Comparison of ENCODE assay signal across 11 cellular contexts in genomic region chr3:126954141-126954845, GRCh38. TPM values are rescaled to one million over a fixed set of nuclear protein-coding genes. Genes with fewer than 3 reads are reported as not detected.
DNase-seq lines count a peak whose midpoint lies in the region; ATAC-seq, FAIRE-seq and TF ChIP-seq lines count a peak whose summit lies in the region.
"Had no signal": no experiment of that assay in that cellular context is flagged by ENCODE, and none has a peak within 500 bp of the region (broad histone marks: within the 10 kb centered on the region; RNA-seq: fewer than 3 reads in every experiment).

No MANE protein-coding gene starts in this region.

- CTCF ChIA-PET in IMR-90 (lab: Yijun Ruan, JAX), result no interaction called here

- H3K18ac ChIP-seq in IMR-90 (ENCODE audit: low read depth, low read length), result no peak overlapping the region

- H3K9me3 ChIP-seq in IMR-90 (ENCODE audit: control insufficient read depth, insufficient read depth, low read length), result no peaks in the 10 kb centered on the region
- H3K9me3 ChIP-seq: BE2C, HAP-1 had no signal

- H3K4me2 ChIP-seq in IMR-90 (ENCODE audit: low read depth, low read length), result no peak overlapping the region

- BruUV-seq in IMR-90 (replicated peaks; lab: Mats Ljungman, UMichigan), result no TSS peak

- H2BK15ac ChIP-seq in IMR-90 (ENCODE audit: low read depth, low read length), result no peak overlapping the region

- H3K36me3 Mint-ChIP-seq in activated T-cell treated with anti-CD3 and anti-CD28 coated beads, Interleukin-2, amount 50 U/mL, for 24 hours (ENCODE audit: low read depth), result peaks cover 9% of the 10 kb centered on the region
- H3K36me3 Mint-ChIP-seq in stimulated activated effector memory CD8-positive, alpha-beta T cell treated with anti-CD3 and anti-CD28 coated beads, Interleukin-12 subunit alpha, Interleukin-12 subunit beta, amount 100 ng/mL, for 72 hours, result no peaks in the 10 kb centered on the region

- H4K8ac ChIP-seq in IMR-90 (ENCODE audit: low read depth in 2 of 2, low read length in 2 of 2), result no peak overlapping the region

- POLR2A ChIA-PET in IMR-90 (lab: Charles Lee; ENCODE audit: unreplicated experiment), result no interaction called here

- H2AK5ac ChIP-seq in IMR-90 (ENCODE audit: low read depth, low read length), result no peak overlapping the region

- H3K9ac ChIP-seq in IMR-90 (ENCODE audit: low read depth, low read length), result no peak overlapping the region

- no peaks in the 10 kb centered on the region for H3K27me3 Mint-ChIP-seq in activated T-cell treated with anti-CD3 and anti-CD28 coated beads, Interleukin-2, amount 50 U/mL, for 24 hours

- no peak for TF ChIP-seq POLR2A in IMR-90 (IDR thresholded peaks at IDR 0.05; ENCODE audit: low read depth, low read length)

- no peak overlapping the region for H2AK9ac ChIP-seq in IMR-90 (replicated peaks; ENCODE audit: low read depth, low read length, poor library complexity)

- H3K4ac ChIP-seq in IMR-90 (ENCODE audit: low read depth, low read length), result no peak overlapping the region

- H2AFZ ChIP-seq in IMR-90 (replicated peaks; ENCODE audit: low read length, poor library complexity), result no peak overlapping the region

- no peak overlapping the region for H3K56ac ChIP-seq in IMR-90 (ENCODE audit: extremely low read depth, insufficient read depth, low read length)

- peaks cover 2% of the 10 kb centered on the region for H3K4me1 Mint-ChIP-seq in activated T-cell treated with anti-CD3 and anti-CD28 coated beads, Interleukin-2, amount 50 U/mL, for 24 hours (ENCODE audit: low read depth)
- peaks cover 11% of the 10 kb centered on the region for H3K4me1 Mint-ChIP-seq in stimulated activated effector memory CD8-positive, alpha-beta T cell treated with anti-CD3 and anti-CD28 coated beads, Interleukin-12 subunit alpha, Interleukin-12 subunit beta, amount 100 ng/mL, for 72 hours

- H3K27ac Mint-ChIP-seq in activated T-cell treated with anti-CD3 and anti-CD28 coated beads, Interleukin-2, amount 50 U/mL, for 24 hours, result peak overlapping the region; percentile 11
- peak overlapping the region; percentile 64 for H3K27ac Mint-ChIP-seq in stimulated activated effector memory CD8-positive, alpha-beta T cell treated with anti-CD3 and anti-CD28 coated beads, Interleukin-12 subunit alpha, Interleukin-12 subunit beta, amount 100 ng/mL, for 72 hours

- no peaks in the 10 kb centered on the region for H4K20me1 ChIP-seq in IMR-90 (ENCODE audit: insufficient read depth, low read length)

- no peaks in the 10 kb centered on the region for H3K79me1 ChIP-seq in IMR-90 (ENCODE audit: low read depth in 1 of 2, low read length in 2 of 2)

- TF ChIP-seq CTCF in IMR-90 (conservative IDR thresholded peaks at IDR 0.05; ENCODE audit: low read depth, low read length), result no peak
- TF ChIP-seq CTCF in D721Med (IDR thresholded peaks at IDR 0.05; ENCODE audit: insufficient read depth, missing control alignments), result no peak

- no peaks in the 10 kb centered on the region for H3K36me3 ChIP-seq in IMR-90 (ENCODE audit: control insufficient read depth, insufficient read depth, low read length)
- H3K36me3 ChIP-seq: BE2C, HAP-1 had no signal

- no peaks in the 10 kb centered on the region for H3K9me3 Mint-ChIP-seq in activated T-cell treated with anti-CD3 and anti-CD28 coated beads, Interleukin-2, amount 50 U/mL, for 24 hours
- no peaks in the 10 kb centered on the region for H3K9me3 Mint-ChIP-seq in stimulated activated effector memory CD8-positive, alpha-beta T cell treated with anti-CD3 and anti-CD28 coated beads, Interleukin-12 subunit alpha, Interleukin-12 subunit beta, amount 100 ng/mL, for 72 hours

- no peak for TF ChIP-seq RAD21 in IMR-90 (IDR thresholded peaks at IDR 0.05; ENCODE audit: low read length)

- no peak overlapping the region for H4K91ac ChIP-seq in IMR-90 (ENCODE audit: insufficient read depth, low read depth, low read length)

- H2BK20ac ChIP-seq in IMR-90 (ENCODE audit: low read depth, low read length), result no peak overlapping the region

- no peak for FAIRE-seq in D721Med (lab: Jason Lieb, UNC)

- ATAC-seq in HG02588 (IDR thresholded peaks at IDR 0.05; ENCODE audit: unreplicated experiment) (peak; percentile 68), IMR-90 (ENCODE audit: low read depth) (no peak; the same call in 1 of the 2 replicates)
- peak; percentile 93 for ATAC-seq in stimulated activated effector memory CD8-positive, alpha-beta T cell treated with anti-CD3 and anti-CD28 coated beads, Interleukin-12 subunit alpha, Interleukin-12 subunit beta, amount 100 ng/mL, for 72 hours

- 0 out of 2 replicates have a peak, but pooled peaks cover 4% of the 10 kb centered on the region for H3K9me1 ChIP-seq in IMR-90 (ENCODE audit: insufficient read depth, low read length)

- no peak overlapping the region for H3K27ac ChIP-seq in IMR-90 (ENCODE audit: insufficient read depth, low read length)

- H4K5ac ChIP-seq in IMR-90 (ENCODE audit: low read depth, low read length), result no peak overlapping the region

- H3K14ac ChIP-seq in IMR-90 (replicated peaks; ENCODE audit: low read depth, low read length), result no peak overlapping the region

- H3K4me3 ChIP-seq in IMR-90 (ENCODE audit: insufficient read depth, low read depth, low read length), result no peak overlapping the region
- H3K4me3 ChIP-seq: HAP-1 had no signal

- H3K27me3 ChIP-seq in IMR-90 (ENCODE audit: control insufficient read depth, insufficient read depth, low read length), result no peaks in the 10 kb centered on the region
- H3K27me3 ChIP-seq: BE2C had no signal

- H2BK120ac ChIP-seq in IMR-90 (ENCODE audit: low read depth, low read length), result no peak overlapping the region

- H3K4me1 ChIP-seq in IMR-90 (ENCODE audit: control insufficient read depth, insufficient read depth, low read length), result no peaks in the 10 kb centered on the region
- H3K4me1 ChIP-seq: BE2C, HAP-1 had no signal

- no peak overlapping the region for H3K23ac ChIP-seq in IMR-90 (ENCODE audit: low read depth, low read length)

- intact Hi-C loops in IMR-90 (cut with micrococcal nuclease), result no loop called here

- no peak overlapping the region for H2BK5ac ChIP-seq in IMR-90 (ENCODE audit: low read depth, low read length, poor library complexity, severe bottlenecking)

- 85% methylated on average over 6 of the region's 10 CpGs; no CpG with 5 or more reads in 1 of the 2 experiments for WGBS in IMR-90 (ENCODE audit: extremely low coverage in 2 of 2, insufficient read length in 1 of 2), 2 experiments

- in situ Hi-C loops in IMR-90 (cut with MboI; ENCODE audit: low sequenced_read_pairs), result no loop called here

- dilution Hi-C loops in IMR-90 (cut with HindIII; ENCODE audit: low sequenced_read_pairs, unreplicated experiment), result no loop called here

- no peak overlapping the region for H3K4me3 Mint-ChIP-seq in activated T-cell treated with anti-CD3 and anti-CD28 coated beads, Interleukin-2, amount 50 U/mL, for 24 hours
- no peak overlapping the region for H3K4me3 Mint-ChIP-seq in stimulated activated effector memory CD8-positive, alpha-beta T cell treated with anti-CD3 and anti-CD28 coated beads, Interleukin-12 subunit alpha, Interleukin-12 subunit beta, amount 100 ng/mL, for 72 hours

- no peak for DNase-seq in activated T-cell treated with anti-CD3 and anti-CD28 coated beads, Interleukin-2, amount 50 U/mL, for 24 hours
- DNase-seq in activated T-cell treated with anti-CD3 and anti-CD28 coated beads for 4 hours, result no peak
- peak; percentile 25 for DNase-seq in IMR-90
- DNase-seq in stimulated activated effector memory CD8-positive, alpha-beta T cell treated with anti-CD3 and anti-CD28 coated beads, Interleukin-12 subunit alpha, Interleukin-12 subunit beta, amount 100 ng/mL, for 72 hours (ENCODE audit: low spot score in 2 of 2), result no peak
- DNase-seq in pons (ENCODE audit: low spot score), result no peak
- no peak for DNase-seq in D721Med (ENCODE audit: insufficient read length, low spot score)
- DNase-seq in DMS114 treated with DMSO at 0.1 percent for 48 hours (lab: John Stamatoyannopoulos, UW; ENCODE audit: unreplicated experiment), result no peak
- DNase-seq: BE2C, NCI-H226 had no signal

TF ChIP-seq in IMR-90, 13 proteins besides CTCF, POLR2A, EP300 and RAD21:
- no peak for TF ChIP-seq MAZ (IDR thresholded peaks at IDR 0.05; ENCODE audit: borderline replicate concordance, low read depth, low read length)
- TF ChIP-seq SMC3 (IDR thresholded peaks at IDR 0.05; ENCODE audit: low read depth, low read length), result no peak
TF ChIP-seq in IMR-90: peak in this region for 0.

RNA-seq across cellular contexts. Expression of gene PLXNA1, which starts 28.6 kb away (rescaled TPM):
- 13.6 and 14.4 TPM in 2 replicates for total RNA-seq in IMR-90 (2012; rRNA removed)
- polyA plus RNA-seq in IMR-90 (2012; rRNA removed), result 49.4 and 61.7 TPM in 2 replicates
- 25.5 and 52.4 TPM in 2 replicates for polyA plus RNA-seq in IMR-90 (2012; cell fraction: cytosol; rRNA removed)
- 88.7 and 218 TPM in 2 replicates for polyA plus RNA-seq in IMR-90 (2012; cell fraction: nucleus; rRNA removed; ENCODE audit: low replicate concordance)
